In genomic region chr6:149963462-149964242, GRCh38 we compare ENCODE assay signal across 8 cellular contexts. TPM values are rescaled to one million over a fixed set of nuclear protein-coding genes. Genes with fewer than 3 reads are reported as not detected.
DNase-seq lines count a peak whose midpoint lies in the region; ATAC-seq lines count a peak whose summit lies in the region.

Gene ULBP1, plus strand, starts transcription at chr6:149963943. Its CDS starts 107 bp downstream, at chr6:149964050.

- ATAC-seq in HG03103 (IDR thresholded peaks at IDR 0.05; ENCODE audit: low read depth, unreplicated experiment) (peak; percentile 48), GM19023 (IDR thresholded peaks at IDR 0.05; ENCODE audit: unreplicated experiment) (no peak)

- in situ Hi-C loops in G401 (cut with HindIII; ENCODE audit: low sequenced_read_pairs), result no loop called here

- DNase-seq in G401 (ENCODE audit: low spot score) (peak; percentile 85), NCI-H524 treated with DMSO at 0.1 percent for 48 hours (lab: John Stamatoyannopoulos, UW) (peak; percentile 74), lung microvascular endothelial cell (ENCODE audit: low read depth in 2 of 2) (peak; percentile 62 to 81)
- DNase-seq in activated CD4-positive, alpha-beta T cell treated with anti-CD3 and anti-CD28 coated beads, Interleukin-2, amount 50 U/mL, for 4 hours, result peak; percentile 71 to 75
- DNase-seq in effector CD4-positive, alpha-beta T cell, result peak; percentile 62
- peak; percentile 63 to 69 (median 65) for DNase-seq in stimulated activated CD4-positive, alpha-beta T cell treated with anti-CD3 and anti-CD28 coated beads, TNF-alpha, amount 100 ng/mL, for 4 hours (ENCODE audit: low read depth in 3 of 3)

RNA-seq across cellular contexts. Expression of gene ULBP1, which starts in this region (rescaled TPM):
- not detected in 2 replicates for total RNA-seq in G401 (2014; rRNA removed; shearing (Covaris generic))
- under 0.01 and 0.22 TPM in 2 replicates for total RNA-seq in lung microvascular endothelial cell

Comparison
In these comparisons a context has a peak if more than half of its experiments do, and no peak if none do; other contexts are left out.
1. Peak in DNase-seq in G401; RNA of the gene not detected or under 1 TPM.
2. Peak in DNase-seq in lung microvascular endothelial cell; RNA of the gene not detected or under 1 TPM.